ENCODE assay signal across 1 cellular context in genomic region chr1:220189750-220190347, GRCh38.
TF ChIP-seq lines count a peak whose summit lies in the region.

No MANE protein-coding gene starts in this region.

TF ChIP-seq in HCT116, 20 proteins besides CTCF, POLR2A, EP300 and RAD21 (continued from another document):
- no peak for TF ChIP-seq SRF (IDR thresholded peaks at IDR 0.05; ENCODE audit: low read depth)
